8 cellular contexts compared by ENCODE assay signal in genomic region chr7:6614941-6615737, GRCh38. TPM values are rescaled to one million over a fixed set of nuclear protein-coding genes. Genes with fewer than 3 reads are reported as not detected.
A peak's percentile ranks its signal among the peaks of the same experiment; 100 is the strongest.
DNase-seq lines count a peak whose midpoint lies in the region; ATAC-seq and TF ChIP-seq lines count a peak whose summit lies in the region.

Gene ZNF853 (plus strand): TSS chr7:6615610. CDS start chr7:6616175, 565 bp downstream.

- peaks cover 37% of the 10 kb centered on the region for H3K27me3 Mint-ChIP-seq in activated CD4-positive, alpha-beta memory T cell treated with anti-CD3 and anti-CD28 coated beads, Interleukin-2, amount 10 ng/mL, durations not matched to agents 7 days and 5 days

- H3K36me3 Mint-ChIP-seq in activated CD4-positive, alpha-beta memory T cell treated with anti-CD3 and anti-CD28 coated beads, Interleukin-2, amount 10 ng/mL, durations not matched to agents 7 days and 5 days (ENCODE audit: low read depth): peaks cover 2% of the 10 kb centered on the region

- no peak within 1 kb of the TSS for H3K27ac Mint-ChIP-seq in activated CD4-positive, alpha-beta memory T cell treated with anti-CD3 and anti-CD28 coated beads, Interleukin-2, amount 10 ng/mL, durations not matched to agents 7 days and 5 days

- ATAC-seq in GM21528 (IDR thresholded peaks at IDR 0.05; ENCODE audit: low FRiP score, unreplicated experiment) (no peak), HG03175 (IDR thresholded peaks at IDR 0.05; ENCODE audit: unreplicated experiment) (no peak)

- H3K4me1 ChIP-seq in HAP-1: peaks cover 6% of the 10 kb centered on the region

- POLR2A ChIA-PET in activated CD4-positive, alpha-beta memory T cell treated with anti-CD3 and anti-CD28 coated beads, Interleukin-2, amount 10 ng/mL, durations not matched to agents 7 days and 5 days (lab: Charles Lee): interaction anchor here (1.9 kb wide), 1 partner anchor 25 kb away, joined by 4 read pairs; the partner anchor contains the start of gene INTS15

- no peaks in the 10 kb centered on the region for H3K9me3 Mint-ChIP-seq in activated CD4-positive, alpha-beta memory T cell treated with anti-CD3 and anti-CD28 coated beads, Interleukin-2, amount 10 ng/mL, durations not matched to agents 7 days and 5 days

- CTCF ChIA-PET in activated CD4-positive, alpha-beta memory T cell treated with anti-CD3 and anti-CD28 coated beads, Interleukin-2, amount 10 ng/mL, durations not matched to agents 7 days and 5 days (lab: Charles Lee): no interaction called here

- H3K4me3 ChIP-seq in HAP-1 (peak within 1 kb of the TSS; percentile 52), foreskin fibroblast (ENCODE audit: low read depth in 1 of 2, low read length in 2 of 2) (peak within 1 kb of the TSS; percentile 34 to 42)

- peaks cover 13% of the 10 kb centered on the region for H3K4me1 Mint-ChIP-seq in activated CD4-positive, alpha-beta memory T cell treated with anti-CD3 and anti-CD28 coated beads, Interleukin-2, amount 10 ng/mL, durations not matched to agents 7 days and 5 days

- in situ Hi-C loops in HAP-1 (cut with MboI; ENCODE audit: low sequenced_read_pairs): no loop called here

- no peaks in the 10 kb centered on the region; the same call in 1 of the 2 replicates for H3K36me3 ChIP-seq in HAP-1 (replicated peaks)

- DNase-seq in HAP-1 (ENCODE audit: low spot score in 2 of 2) (peak in 1 of 2 experiments; percentile 42), foreskin fibroblast (no peak), occipital lobe (lab: John Stamatoyannopoulos, UW) (no peak), NAMALWA (ENCODE audit: low spot score) (no peak), GM20000 (ENCODE audit: low spot score) (no peak)
- DNase-seq in activated CD4-positive, alpha-beta memory T cell treated with anti-CD3 and anti-CD28 coated beads, Interleukin-2, amount 10 ng/mL, durations not matched to agents 7 days and 5 days: no peak

- H3K9me3 ChIP-seq in HAP-1: no peaks in the 10 kb centered on the region

- H3K27me3 ChIP-seq in HAP-1 (ENCODE audit: low read depth): no peaks in the 10 kb centered on the region

- H3K4me3 Mint-ChIP-seq in activated CD4-positive, alpha-beta memory T cell treated with anti-CD3 and anti-CD28 coated beads, Interleukin-2, amount 10 ng/mL, durations not matched to agents 7 days and 5 days: peak within 1 kb of the TSS; percentile 38

- TF ChIP-seq CTCF in foreskin fibroblast (IDR thresholded peaks at IDR 0.05; ENCODE audit: low read depth, low read length) (no peak), GM20000 (IDR thresholded peaks at IDR 0.05; ENCODE audit: extremely low read depth, missing control alignments) (no peak)

RNA-seq across cellular contexts. Expression of gene ZNF853, which starts in this region (rescaled TPM):
- under 1 TPM; 0.18 to 0.23 TPM for total RNA-seq in activated CD4-positive, alpha-beta memory T cell treated with anti-CD3 and anti-CD28 coated beads, Interleukin-2, amount 10 ng/mL, durations not matched to agents 7 days and 5 days
- total RNA-seq in occipital lobe: 23.6 TPM

Comparison
In these comparisons a context has a peak if more than half of its experiments do, and no peak if none do; other contexts are left out.
1. RNA of gene ZNF853 (total RNA-seq): 23.6 TPM in occipital lobe (single experiment); 0.18 to 0.23 TPM in activated CD4-positive, alpha-beta memory T cell treated with anti-CD3 and anti-CD28 coated beads, Interleukin-2, amount 10 ng/mL, durations not matched to agents 7 days and 5 days; every median in the first group is over 10 times any median in the second.